13 cellular contexts compared by ENCODE assay signal in the genomic region with DNA sequence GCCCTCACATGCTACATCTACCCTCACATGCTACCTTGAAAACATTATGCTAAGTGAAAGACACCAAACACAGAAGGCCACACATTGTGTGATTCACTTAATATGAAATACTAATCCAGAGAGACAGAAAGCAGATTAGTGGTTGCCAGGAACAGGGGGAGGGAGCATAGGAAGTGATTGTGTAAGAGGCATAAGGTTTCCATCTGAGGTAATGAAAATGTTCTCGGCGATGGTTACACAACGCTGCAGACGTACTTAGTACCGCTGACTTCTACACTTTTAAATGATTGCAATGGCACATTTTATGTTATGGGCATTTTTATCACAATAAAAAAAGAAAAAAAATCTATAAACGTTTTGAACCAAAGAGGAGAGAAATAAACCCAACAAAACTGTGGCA.
A peak's percentile ranks its signal among the peaks of the same experiment; 100 is the strongest.
DNase-seq lines count a peak whose midpoint lies in the region; ATAC-seq and TF ChIP-seq lines count a peak whose summit lies in the region.
"Had no signal": no experiment of that assay in that cellular context is flagged by ENCODE, and none has a peak within 500 bp of the region (broad histone marks: within the 10 kb centered on the region; RNA-seq: fewer than 3 reads in every experiment).

No MANE protein-coding gene starts in this region.

- POLR2A ChIA-PET in AG04449 (lab: Yijun Ruan, JAX) (no interaction called here), WTC11 (lab: Charles Lee) (no interaction called here)

- H3K27ac ChIP-seq in fibroblast of lung (ENCODE audit: insufficient read depth, low read length) = no peak overlapping the region
- no peak overlapping the region for H3K27ac ChIP-seq in dorsolateral prefrontal cortex
- H3K27ac ChIP-seq: esophagus squamous epithelium, SJCRH30 had no signal

- H3K4me1 Mint-ChIP-seq in WTC11 = no peaks in the 10 kb centered on the region
- H3K4me1 Mint-ChIP-seq: activated B cell treated with CpG ODN at 0.5 μM for 24 hours had no signal

- H3K9me3 Mint-ChIP-seq in WTC11 = peaks cover 16% of the 10 kb centered on the region

- intact Hi-C loops in dorsolateral prefrontal cortex (cut with DNase I) = no loop called here

- TF ChIP-seq CTCF in AG04449 (IDR thresholded peaks at IDR 0.05; ENCODE audit: insufficient read depth, low read length, missing control alignments) (no peak), fibroblast of lung (conservative IDR thresholded peaks at IDR 0.05 in 1 of 2, IDR thresholded peaks at IDR 0.05 in 1 of 2; ENCODE audit: low read depth in 1 of 2, low read length in 2 of 2) (no peak), WTC11 (IDR thresholded peaks at IDR 0.05) (no peak), dorsolateral prefrontal cortex (IDR thresholded peaks at IDR 0.05 in 54 of 56, conservative IDR thresholded peaks at IDR 0.05 in 2 of 56; ENCODE audit: low read depth in 1 of 56, partially characterized antibody in 56 of 56) (no peak)

- H3K9ac ChIP-seq in fibroblast of lung (ENCODE audit: insufficient read depth, low read length) = no peak overlapping the region

- H3K4me3 Mint-ChIP-seq in WTC11 = no peak overlapping the region
- H3K4me3 Mint-ChIP-seq: activated B cell treated with CpG ODN at 0.5 μM for 24 hours had no signal

- H4K20me1 ChIP-seq in fibroblast of lung (ENCODE audit: control insufficient read depth, extremely low read depth, insufficient read depth, low read length) = no peaks in the 10 kb centered on the region

- H3K79me2 ChIP-seq in fibroblast of lung (ENCODE audit: control insufficient read depth, insufficient read depth, low read length) = no peaks in the 10 kb centered on the region

- H2AFZ ChIP-seq in fibroblast of lung (ENCODE audit: low read length) = no peak overlapping the region

- H3K4me3 ChIP-seq in AG04449 (ENCODE audit: low read depth, low read length) (no peak overlapping the region), fibroblast of lung (replicated peaks in 1 of 4; ENCODE audit: control extremely low read depth in 1 of 4, insufficient read depth in 1 of 4, low read depth in 3 of 4, low read length in 4 of 4) (no peak overlapping the region), dorsolateral prefrontal cortex (no peak overlapping the region)
- H3K4me3 ChIP-seq: esophagus squamous epithelium, SJCRH30 had no signal

- H3K4me2 ChIP-seq in fibroblast of lung (ENCODE audit: extremely low read depth, insufficient read depth, low read length) = no peak overlapping the region

- H3K4me1 ChIP-seq in fibroblast of lung (ENCODE audit: control insufficient read depth, extremely low read depth, insufficient read depth, low read length) = no peaks in the 10 kb centered on the region
- H3K4me1 ChIP-seq: esophagus squamous epithelium, SJCRH30 had no signal

- no peak for ATAC-seq in WTC11
- no peak for ATAC-seq in GM19035 (IDR thresholded peaks at IDR 0.05; ENCODE audit: unreplicated experiment)

- H3K36me3 Mint-ChIP-seq in WTC11 = peaks cover 3% of the 10 kb centered on the region; the same call in 1 of the 2 replicates

- H3K27me3 ChIP-seq in fibroblast of lung (ENCODE audit: control insufficient read depth, insufficient read depth, low read length) (no peaks in the 10 kb centered on the region), dorsolateral prefrontal cortex (no peaks in the 10 kb centered on the region)
- H3K27me3 ChIP-seq: esophagus squamous epithelium, SJCRH30 had no signal

- no peak overlapping the region for H3K27ac Mint-ChIP-seq in WTC11
- H3K27ac Mint-ChIP-seq: activated B cell treated with CpG ODN at 0.5 μM for 24 hours had no signal

- no peaks in the 10 kb centered on the region; the same call in 1 of the 2 replicates for H3K27me3 Mint-ChIP-seq in WTC11 (ENCODE audit: low read depth)
- H3K27me3 Mint-ChIP-seq: activated B cell treated with CpG ODN at 0.5 μM for 24 hours had no signal

- CTCF ChIA-PET in AG04449 (lab: Yijun Ruan, JAX) (no interaction called here), WTC11 (lab: Charles Lee) (no interaction called here)

- H3K9me3 ChIP-seq in fibroblast of lung (ENCODE audit: control insufficient read depth, insufficient read depth, low read depth, low read length) = no peaks in the 10 kb centered on the region
- H3K9me3 ChIP-seq: esophagus squamous epithelium, SJCRH30 had no signal

- no peaks in the 10 kb centered on the region for H3K36me3 ChIP-seq in fibroblast of lung (ENCODE audit: control insufficient read depth, insufficient read depth, low read length)
- H3K36me3 ChIP-seq: esophagus squamous epithelium, SJCRH30 had no signal

- DNase-seq in AG04449 (ENCODE audit: low read depth, low spot score) (peak; percentile 12), NCI-H2171 treated with DMSO at 0.1 percent for 48 hours (lab: John Stamatoyannopoulos, UW) (peak; percentile 46), fibroblast of lung (ENCODE audit: low read depth in 2 of 2) (peak; percentile 9 to 43), mucosa of gallbladder (ENCODE audit: low spot score) (peak; percentile 49), WTC11 (ENCODE audit: low spot score) (no peak), OCI-M1 (lab: John Stamatoyannopoulos, UW) (no peak), dorsolateral prefrontal cortex (no peak)
- DNase-seq: activated B cell treated with CpG ODN at 0.5 μM for 24 hours, esophagus squamous epithelium, NCI-H510A, occipital lobe, SJCRH30 had no signal

TF ChIP-seq in WTC11, 78 proteins besides CTCF, POLR2A, EP300 and RAD21:
- TF ChIP-seq ZBTB21 (CRISPR knock-in tag; IDR thresholded peaks at IDR 0.05; ENCODE audit: borderline replicate concordance) = no peak
- no peak for TF ChIP-seq ZNF219 (CRISPR knock-in tag; IDR thresholded peaks at IDR 0.05; ENCODE audit: borderline replicate concordance)

Comparison
In these comparisons a context has a peak if more than half of its experiments do, and no peak if none do; other contexts are left out.
1. DNase-seq: peak in AG04449 (single experiment), NCI-H2171 treated with DMSO at 0.1 percent for 48 hours (single experiment), fibroblast of lung (2 of 2) and mucosa of gallbladder (single experiment); none in WTC11 (single experiment), OCI-M1 (single experiment) and dorsolateral prefrontal cortex (0 of 10).